Comparison of ENCODE assay signal across 9 cellular contexts in the genomic region with DNA sequence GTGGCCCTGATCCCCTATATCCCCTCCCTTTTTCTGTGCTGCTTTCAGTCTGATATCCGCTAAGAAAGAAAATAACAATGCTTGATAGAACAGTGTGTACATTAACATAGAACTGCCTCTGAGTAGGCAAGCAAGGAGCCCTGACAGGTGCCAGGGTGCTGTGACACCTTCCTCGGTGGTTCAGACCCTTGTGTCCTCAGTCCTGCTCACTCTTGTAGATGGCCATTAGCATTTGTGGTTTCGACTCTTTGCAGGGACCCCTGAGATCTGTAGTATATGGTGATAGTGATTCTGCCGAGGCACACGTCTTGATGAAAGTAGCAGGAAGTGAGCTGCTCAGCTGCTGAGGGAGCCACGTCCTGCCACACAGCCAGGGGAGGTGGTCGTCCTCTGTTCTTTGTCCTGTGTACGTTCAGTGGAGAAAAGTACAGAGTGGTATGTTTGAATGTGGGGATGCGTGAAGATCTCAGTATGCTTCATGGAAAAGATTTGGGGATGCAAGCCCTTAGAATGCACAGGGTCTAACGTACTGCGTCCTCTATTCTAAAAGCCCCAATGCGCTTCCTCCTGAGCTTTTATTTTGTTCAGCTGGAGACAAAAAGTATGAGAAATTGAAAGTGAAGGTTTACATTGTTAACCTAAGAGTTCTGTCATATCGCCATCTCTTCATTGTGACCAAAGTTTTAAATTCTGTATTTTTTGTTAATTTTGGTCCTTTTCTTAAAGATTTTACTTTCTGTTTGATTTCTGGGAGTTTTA. TPM values are rescaled to one million over a fixed set of nuclear protein-coding genes. Genes with fewer than 3 reads are reported as not detected.
DNase-seq lines count a peak whose midpoint lies in the region; ATAC-seq and TF ChIP-seq lines count a peak whose summit lies in the region.
"Had no signal": no experiment of that assay in that cellular context is flagged by ENCODE, and none has a peak within 500 bp of the region (broad histone marks: within the 10 kb centered on the region; RNA-seq: fewer than 3 reads in every experiment).

No MANE protein-coding gene starts in this region.

- H3K4me1 ChIP-seq in prostate gland (replicated peaks), result no peaks in the 10 kb centered on the region

- no peaks in the 10 kb centered on the region for H3K9me3 ChIP-seq in prostate gland

- H3K27ac Mint-ChIP-seq in activated T-helper 2 cell treated with anti-CD3 and anti-CD28 coated beads, Interferon-gamma antibody, Interleukin-2, Interleukin-4, amounts not matched to agents 10 μg/mL and 5 μg/mL and 100 μg/mL, durations not matched to agents 14 hours and 24 hours and 36 hours, result peak overlapping the region; percentile 97

- no peak for TF ChIP-seq CTCF in prostate gland (IDR thresholded peaks at IDR 0.05)
- no peak for TF ChIP-seq CTCF in GM10266 (IDR thresholded peaks at IDR 0.05; ENCODE audit: control insufficient read depth, insufficient read depth, low read depth, missing control alignments)

- peak; percentile 36 for DNase-seq in activated T-helper 2 cell treated with anti-CD3 and anti-CD28 coated beads, Interferon-gamma antibody, Interleukin-2, Interleukin-4, amounts not matched to agents 10 μg/mL and 5 μg/mL and 100 μg/mL, durations not matched to agents 14 hours and 24 hours and 36 hours (ENCODE audit: low spot score)
- peak; percentile 53 for DNase-seq in stimulated activated CD8-positive, alpha-beta memory T cell treated with anti-CD3 and anti-CD28 coated beads, Interleukin-4, amount 100 ng/mL, for 48 hours
- DNase-seq in prostate gland (ENCODE audit: low spot score) (no peak), GM10266 (ENCODE audit: extremely low spot score) (no peak), OCI-M1 (lab: John Stamatoyannopoulos, UW) (no peak), GOT3 (lab: John Stamatoyannopoulos, UW) (no peak)

- H3K4me1 Mint-ChIP-seq in activated T-helper 2 cell treated with anti-CD3 and anti-CD28 coated beads, Interferon-gamma antibody, Interleukin-2, Interleukin-4, amounts not matched to agents 10 μg/mL and 5 μg/mL and 100 μg/mL, durations not matched to agents 14 hours and 24 hours and 36 hours (ENCODE audit: low read depth), result peaks cover 64% of the 10 kb centered on the region

- no peaks in the 10 kb centered on the region for H3K27me3 Mint-ChIP-seq in activated T-helper 2 cell treated with anti-CD3 and anti-CD28 coated beads, Interferon-gamma antibody, Interleukin-2, Interleukin-4, amounts not matched to agents 10 μg/mL and 5 μg/mL and 100 μg/mL, durations not matched to agents 14 hours and 24 hours and 36 hours (ENCODE audit: low read depth)
- H3K27me3 Mint-ChIP-seq: brain had no signal

- WGBS in prostate gland, result 75% methylated on average over 13 of the region's 13 CpGs

- no peaks in the 10 kb centered on the region for H3K27me3 ChIP-seq in prostate gland (replicated peaks; ENCODE audit: insufficient read depth)

- ATAC-seq in GM19035 (IDR thresholded peaks at IDR 0.05; ENCODE audit: unreplicated experiment) (peak; percentile 66), HG03159 (IDR thresholded peaks at IDR 0.05; ENCODE audit: unreplicated experiment) (peak; percentile 76)

- H3K27ac ChIP-seq in prostate gland, result no peak overlapping the region

- no peak overlapping the region for H3K4me3 ChIP-seq in prostate gland

- TF ChIP-seq POLR2A in prostate gland (IDR thresholded peaks at IDR 0.05), result no peak

- no peaks in the 10 kb centered on the region for H3K9me3 Mint-ChIP-seq in activated T-helper 2 cell treated with anti-CD3 and anti-CD28 coated beads, Interferon-gamma antibody, Interleukin-2, Interleukin-4, amounts not matched to agents 10 μg/mL and 5 μg/mL and 100 μg/mL, durations not matched to agents 14 hours and 24 hours and 36 hours
- H3K9me3 Mint-ChIP-seq: brain had no signal

- H3K36me3 Mint-ChIP-seq in activated T-helper 2 cell treated with anti-CD3 and anti-CD28 coated beads, Interferon-gamma antibody, Interleukin-2, Interleukin-4, amounts not matched to agents 10 μg/mL and 5 μg/mL and 100 μg/mL, durations not matched to agents 14 hours and 24 hours and 36 hours (ENCODE audit: low read depth), result peaks cover 53% of the 10 kb centered on the region

- intact Hi-C loops in activated T-helper 2 cell treated with anti-CD3 and anti-CD28 coated beads, Interferon-gamma antibody, Interleukin-2, Interleukin-4, amounts not matched to agents 10 μg/mL and 5 μg/mL and 100 μg/mL, durations not matched to agents 14 hours and 24 hours and 36 hours (cut with micrococcal nuclease), result no loop called here
- intact Hi-C loops in prostate gland (cut with DNase I), result no loop called here

- H3K4me3 Mint-ChIP-seq in activated T-helper 2 cell treated with anti-CD3 and anti-CD28 coated beads, Interferon-gamma antibody, Interleukin-2, Interleukin-4, amounts not matched to agents 10 μg/mL and 5 μg/mL and 100 μg/mL, durations not matched to agents 14 hours and 24 hours and 36 hours (ENCODE audit: low read depth), result peak overlapping the region; percentile 81
- H3K4me3 Mint-ChIP-seq: brain had no signal

- no peaks in the 10 kb centered on the region for H3K36me3 ChIP-seq in prostate gland

RNA-seq across cellular contexts. Expression of gene PXYLP1, which starts 35.4 kb away (rescaled TPM):
- 57.2 and 66.0 TPM in 2 replicates for total RNA-seq in activated T-helper 2 cell treated with anti-CD3 and anti-CD28 coated beads, Interferon-gamma antibody, Interleukin-2, Interleukin-4, amounts not matched to agents 10 μg/mL and 5 μg/mL and 100 μg/mL, durations not matched to agents 14 hours and 24 hours and 36 hours
- 10 to 100 TPM; 12.0 to 15.3 TPM for total RNA-seq in prostate gland

Comparison
In these comparisons a context has a peak if more than half of its experiments do, and no peak if none do; other contexts are left out.
1. DNase-seq: peak in activated T-helper 2 cell treated with anti-CD3 and anti-CD28 coated beads, Interferon-gamma antibody, Interleukin-2, Interleukin-4, amounts not matched to agents 10 μg/mL and 5 μg/mL and 100 μg/mL, durations not matched to agents 14 hours and 24 hours and 36 hours (single experiment) and stimulated activated CD8-positive, alpha-beta memory T cell treated with anti-CD3 and anti-CD28 coated beads, Interleukin-4, amount 100 ng/mL, for 48 hours (single experiment); none in prostate gland (single experiment), GM10266 (single experiment), OCI-M1 (single experiment) and GOT3 (single experiment).